Comparison of ENCODE assay signal across 8 cellular contexts in genomic region chr6:52511572-52512151, GRCh38.
DNase-seq lines count a peak whose midpoint lies in the region; ATAC-seq and TF ChIP-seq lines count a peak whose summit lies in the region.

No MANE protein-coding gene starts in this region.

- TF ChIP-seq CTCF in lower lobe of right lung (IDR thresholded peaks at IDR 0.05) (no peak), suprapubic skin (IDR thresholded peaks at IDR 0.05) (no peak)

- DNase-seq in caudate nucleus (lab: John Stamatoyannopoulos, UW) (no peak), lower lobe of right lung (no peak), suprapubic skin (ENCODE audit: low spot score in 2 of 2) (no peak), NOMO-1 treated with DMSO at 0.1 percent for 48 hours (lab: John Stamatoyannopoulos, UW; ENCODE audit: unreplicated experiment) (no peak), NCI-H187 (lab: John Stamatoyannopoulos, UW) (no peak)
- DNase-seq in stimulated activated naive CD8-positive, alpha-beta T cell treated with anti-CD3 and anti-CD28 coated beads, Interleukin-15, Interleukin-2, amounts not matched to agents 100 U/mL and 50 U/mL, for 24 hours, result no peak

- ATAC-seq in lower lobe of right lung (no peak), HG03342 (IDR thresholded peaks at IDR 0.05; ENCODE audit: unreplicated experiment) (no peak)
- ATAC-seq in stimulated activated naive CD8-positive, alpha-beta T cell treated with anti-CD3 and anti-CD28 coated beads, Interleukin-15, Interleukin-2, amounts not matched to agents 100 U/mL and 50 U/mL, for 24 hours, result no peak

- H3K4me1 ChIP-seq in HUES48 (ENCODE audit: control insufficient read depth, insufficient read depth, low read length), result peaks cover 21% of the 10 kb centered on the region
- H3K4me1 ChIP-seq in lower lobe of right lung, result peaks cover 40% of the 10 kb centered on the region
- peaks cover 43% of the 10 kb centered on the region for H3K4me1 ChIP-seq in suprapubic skin

- peaks cover 52% of the 10 kb centered on the region for H3K36me3 ChIP-seq in HUES48 (ENCODE audit: control insufficient read depth, insufficient read depth, low read length)
- peaks cover 62% of the 10 kb centered on the region for H3K36me3 ChIP-seq in lower lobe of right lung
- peaks cover 34% of the 10 kb centered on the region for H3K36me3 ChIP-seq in suprapubic skin

- intact Hi-C loops in lower lobe of right lung (cut with DNase I), result no loop called here

- no peak for TF ChIP-seq POLR2A in suprapubic skin (IDR thresholded peaks at IDR 0.05)

- H3K27me3 ChIP-seq in HUES48 (ENCODE audit: control insufficient read depth, insufficient read depth, low read length) (no peaks in the 10 kb centered on the region), lower lobe of right lung (ENCODE audit: low read depth) (no peaks in the 10 kb centered on the region), suprapubic skin (no peaks in the 10 kb centered on the region)

- H3K9ac ChIP-seq in HUES48 (ENCODE audit: low read depth, low read length), result no peak overlapping the region

- no peak for TF ChIP-seq EP300 in suprapubic skin (IDR thresholded peaks at IDR 0.05)

- 70% methylated on average over 12 of the region's 12 CpGs for WGBS in suprapubic skin

- H3K9me3 ChIP-seq in HUES48 (ENCODE audit: control insufficient read depth, insufficient read depth, low read length) (no peaks in the 10 kb centered on the region), lower lobe of right lung (no peaks in the 10 kb centered on the region), suprapubic skin (no peaks in the 10 kb centered on the region)

- H3K4me3 ChIP-seq in HUES48 (ENCODE audit: low read depth, low read length), result no peak overlapping the region
- H3K4me3 ChIP-seq in lower lobe of right lung, result no peak overlapping the region
- H3K4me3 ChIP-seq in suprapubic skin, result no peak overlapping the region

- H3K27ac ChIP-seq in HUES48 (ENCODE audit: low read depth, low read length) (peak overlapping the region; percentile 26), caudate nucleus (ENCODE audit: low read depth, low read length) (peak overlapping the region; percentile 63), lower lobe of right lung (peak overlapping the region; percentile 63), suprapubic skin (peak overlapping the region; percentile 83)

Comparison
In these comparisons a context has a peak if more than half of its experiments do, and no peak if none do; other contexts are left out.
1. H3K27ac ChIP-seq: peak in every context shown above with its lines; median percentile 83 in suprapubic skin; 63 in caudate nucleus; 63 in lower lobe of right lung; 26 in HUES48.